8 cellular contexts compared by ENCODE assay signal in genomic region chr12:14364583-14365271, GRCh38. TPM values are rescaled to one million over a fixed set of nuclear protein-coding genes. Genes with fewer than 3 reads are reported as not detected.
A peak's percentile ranks its signal among the peaks of the same experiment; 100 is the strongest.
DNase-seq lines count a peak whose midpoint lies in the region; ATAC-seq, FAIRE-seq and TF ChIP-seq lines count a peak whose summit lies in the region.

No MANE protein-coding gene starts in this region.

- no peak overlapping the region for H2BK15ac ChIP-seq in H1 (ENCODE audit: low read length)

- H3K9ac ChIP-seq in OCI-LY1 (ENCODE audit: low read length) (peak overlapping the region; percentile 50), H1 (replicated peaks in 1 of 4; ENCODE audit: extremely low read depth in 1 of 4, low read depth in 3 of 4, low read length in 3 of 4) (no peak overlapping the region)

- peaks cover 0 to 15% (median 13%) of the 10 kb centered on the region in 7 donors for H3K9me3 Mint-ChIP-seq in CD14-positive monocyte

- H3K4ac ChIP-seq in H1 (replicated peaks; ENCODE audit: insufficient read length, low read depth, low read length): no peak overlapping the region

- H3K27ac ChIP-seq in OCI-LY1 (ENCODE audit: low read depth, low read length, poor library complexity, severe bottlenecking) (peak overlapping the region; percentile 92), H1 (ENCODE audit: low read depth, low read length) (no peak overlapping the region), neutrophil (peak overlapping the region; percentile 92)

- H3K79me1 ChIP-seq in H1 (ENCODE audit: low read depth, low read length): no peaks in the 10 kb centered on the region

- H3K9me2 ChIP-seq in OCI-LY1 (ENCODE audit: low read depth, low read length): no peaks in the 10 kb centered on the region

- H3K4me1 Mint-ChIP-seq in CD14-positive monocyte: peaks cover 18% of the 10 kb centered on the region

- no peak overlapping the region for H2BK12ac ChIP-seq in H1 (ENCODE audit: low read depth, low read length)

- no peaks in the 10 kb centered on the region for H4K20me1 ChIP-seq in OCI-LY1 (ENCODE audit: insufficient read depth, low read length)
- peaks cover 2 to 4% of the 10 kb centered on the region in 2 experiments for H4K20me1 ChIP-seq in H1 (replicated peaks in 1 of 2; ENCODE audit: control insufficient read depth in 1 of 2, insufficient read depth in 2 of 2, low read length in 2 of 2)

- H3K36me3 ChIP-seq in OCI-LY1 (ENCODE audit: insufficient read depth, low read length) (peaks cover 28% of the 10 kb centered on the region), H1 (ENCODE audit: control insufficient read depth in 2 of 4, insufficient read depth in 4 of 4, low read length in 3 of 4) (peaks cover 0 to 3% (median 0%) of the 10 kb centered on the region in 4 experiments; a peak in 1 of 8 replicates), neutrophil (no peaks in the 10 kb centered on the region)

- no peak overlapping the region for H3K56ac ChIP-seq in H1 (replicated peaks; ENCODE audit: insufficient read length, low read depth, low read length)

- no peaks in the 10 kb centered on the region for H3K23me2 ChIP-seq in H1 (ENCODE audit: low read depth, low read length)

- no peak overlapping the region; the same call in 1 of the 2 replicates for H2AK5ac ChIP-seq in H1 (ENCODE audit: low read depth, low read length)

- H3K4me1 ChIP-seq in OCI-LY1 (ENCODE audit: insufficient read depth, low read length, severe bottlenecking) (peaks cover 43% of the 10 kb centered on the region), H1 (replicated peaks in 1 of 4; ENCODE audit: control insufficient read depth in 3 of 4, insufficient read depth in 4 of 4, low read length in 3 of 4) (no peaks in the 10 kb centered on the region; a peak in 1 of 7 replicates), neutrophil (ENCODE audit: control insufficient read depth in 1 of 2, insufficient read depth in 1 of 2, low read depth in 1 of 2, low read length in 1 of 2) (peaks cover 38 to 39% of the 10 kb centered on the region in 2 experiments)

- H3K9me3 ChIP-seq in OCI-LY1 (ENCODE audit: low read length): no peaks in the 10 kb centered on the region; the same call in 1 of the 2 replicates
- H3K9me3 ChIP-seq in H1 (ENCODE audit: insufficient read depth in 2 of 2, low read depth in 1 of 2, low read length in 1 of 2): no peaks in the 10 kb centered on the region
- no peaks in the 10 kb centered on the region for H3K9me3 ChIP-seq in neutrophil

- H3K27me3 Mint-ChIP-seq in CD14-positive monocyte (ENCODE audit: low read depth in 3 of 3): peaks cover 0 to under 1% (median 0%) of the 10 kb centered on the region in 3 donors

- H4K8ac ChIP-seq in H1 (ENCODE audit: extremely low read depth, insufficient read depth, low read length): no peak overlapping the region

- FAIRE-seq in H1 (lab: Jason Lieb, UNC): no peak

- intact Hi-C loops in CD14-positive monocyte (cut with micrococcal nuclease): loop anchor here (5.0 kb wide), 1 partner anchor 107 kb away; no protein-coding TSS in a partner anchor

- peak overlapping the region in 6 of 7 donors; percentile 88 to 99 (median 96) for H3K27ac Mint-ChIP-seq in CD14-positive monocyte

- no peak for TF ChIP-seq POLR2A in H1 (IDR thresholded peaks at IDR 0.05; ENCODE audit: control extremely low read depth in 1 of 2, low read depth in 2 of 2, low read length in 2 of 2)

- CTCF ChIA-PET in H1 (lab: Charles Lee; ENCODE audit: partially characterized antibody): interaction anchor here (0.6 to 2.2 kb wide), 12 partner anchors 10 to 1644 kb away, joined by 3 to 9 read pairs (median 4); no protein-coding TSS in a partner anchor

- H3K4me3 ChIP-seq in OCI-LY1 (ENCODE audit: low read depth, low read length, poor library complexity, severe bottlenecking) (peak overlapping the region; percentile 60), H1 (ENCODE audit: extremely low read depth in 1 of 4, insufficient read depth in 2 of 4, low read depth in 3 of 4, low read length in 4 of 4) (peak overlapping the region in 2 of 4 experiments; percentile 65 to 90; a peak in 3 of 8 replicates), neutrophil (ENCODE audit: low read depth in 1 of 2, low read length in 1 of 2) (peak overlapping the region; percentile 78 to 95)

- DNase-seq in CD14-positive monocyte (ENCODE audit: low spot score) (no peak), H1 (ENCODE audit: low read depth in 1 of 2, low spot score in 2 of 2) (no peak), DMS 273 treated with DMSO at 0.1 percent for 48 hours (lab: John Stamatoyannopoulos, UW) (no peak)

- TF ChIP-seq RAD21 in H1 (IDR thresholded peaks at IDR 0.05 in 1 of 2, conservative IDR thresholded peaks at IDR 0.05 in 1 of 2; ENCODE audit: low read depth in 2 of 2, low read length in 2 of 2): no peak

- H3K4me3 Mint-ChIP-seq in CD14-positive monocyte: peak overlapping the region; percentile 83 to 94

- no peak overlapping the region for H3K18ac ChIP-seq in H1 (ENCODE audit: extremely low read depth, low read length)

- H4K91ac ChIP-seq in H1 (replicated peaks; ENCODE audit: insufficient read length, low read length): no peak overlapping the region

- no peak overlapping the region for H2BK20ac ChIP-seq in H1 (ENCODE audit: low read length)

- no peak for ATAC-seq in HG03342 (IDR thresholded peaks at IDR 0.05; ENCODE audit: unreplicated experiment)
- ATAC-seq in HG03196 (IDR thresholded peaks at IDR 0.05; ENCODE audit: unreplicated experiment): no peak
- ATAC-seq in HG03097 (IDR thresholded peaks at IDR 0.05; ENCODE audit: low FRiP score, unreplicated experiment): no peak

- no peak overlapping the region for H3K23ac ChIP-seq in H1 (ENCODE audit: insufficient read length)

- H2BK120ac ChIP-seq in H1 (replicated peaks; ENCODE audit: low read depth, low read length): peak overlapping the region; percentile 2

- H2AFZ ChIP-seq in OCI-LY1 (ENCODE audit: low read length) (no peak overlapping the region), H1 (ENCODE audit: low read length) (no peak overlapping the region)

- no peaks in the 10 kb centered on the region for H3K27me3 ChIP-seq in OCI-LY1 (ENCODE audit: insufficient read depth, low read length)
- no peaks in the 10 kb centered on the region for H3K27me3 ChIP-seq in H1 (replicated peaks in 1 of 4; ENCODE audit: control insufficient read depth in 3 of 4, extremely low read depth in 1 of 4, insufficient read depth in 3 of 4, low read length in 3 of 4)
- H3K27me3 ChIP-seq in neutrophil: no peaks in the 10 kb centered on the region

- no peak overlapping the region for H3K14ac ChIP-seq in H1 (ENCODE audit: insufficient read length)

- TF ChIP-seq EP300 in H1 (IDR thresholded peaks at IDR 0.05; ENCODE audit: borderline replicate concordance in 1 of 2, low read depth in 2 of 2, low read length in 2 of 2): no peak

- peak overlapping the region; percentile 76 for H4K5ac ChIP-seq in H1 (ENCODE audit: insufficient read length, low read depth, low read length)

- peaks cover 5% of the 10 kb centered on the region; the same call in 1 of the 2 replicates for H3F3A ChIP-seq in OCI-LY1 (ENCODE audit: insufficient read depth, low read length)

- POLR2A ChIA-PET in H1 (lab: Charles Lee; ENCODE audit: partially characterized antibody): interaction anchor here (0.7 to 3.0 kb wide), 38 partner anchors 9 to 384 kb away, joined by 3 to 164 read pairs (median 5); no protein-coding TSS in a partner anchor

- H3K79me2 ChIP-seq in OCI-LY1 (ENCODE audit: insufficient read depth, low read length) (peaks cover 36% of the 10 kb centered on the region), H1 (ENCODE audit: control insufficient read depth in 1 of 2, insufficient read depth in 2 of 2, low read length in 2 of 2) (peaks cover 16 to 39% of the 10 kb centered on the region in 2 experiments)

- no peak overlapping the region for H2BK5ac ChIP-seq in H1 (ENCODE audit: low read depth, low read length)

- peaks cover 8 to 10% of the 10 kb centered on the region in 2 donors for H3K36me3 Mint-ChIP-seq in CD14-positive monocyte

- H3K4me2 ChIP-seq in OCI-LY1 (ENCODE audit: low read length) (peak overlapping the region; percentile 60), H1 (ENCODE audit: insufficient read depth in 1 of 2, low read depth in 2 of 2, low read length in 2 of 2) (peak overlapping the region; percentile 25 to 34; a peak in 3 of 4 replicates)

- no peak for TF ChIP-seq CTCF in CD14-positive monocyte (IDR thresholded peaks at IDR 0.05)
- no peak for TF ChIP-seq CTCF in OCI-LY1 (IDR thresholded peaks at IDR 0.05; ENCODE audit: low read length)
- no peak for TF ChIP-seq CTCF in H1 (IDR thresholded peaks at IDR 0.05; ENCODE audit: control extremely low read depth in 1 of 3, insufficient read depth in 1 of 3, low read depth in 1 of 3, low read length in 3 of 3)
- no peak for TF ChIP-seq CTCF in neutrophil (IDR thresholded peaks at IDR 0.05)

- WGBS in H1 (ENCODE audit: extremely low coverage in 1 of 2, insufficient coverage in 1 of 2, insufficient read length in 1 of 2, insufficient replicate concordance in 2 of 2, low coverage in 1 of 2, low lambda C conversion rate in 2 of 2, missing lambda C conversion rate in 1 of 2), 2 experiments: 90% methylated on average over 8 of the region's 8 CpGs; no CpG with 5 or more reads in 1 of the 2 experiments

TF ChIP-seq in H1, 55 proteins besides CTCF, POLR2A, EP300 and RAD21 (continues in another document):
- TF ChIP-seq TBP (IDR thresholded peaks at IDR 0.05; ENCODE audit: low read depth, low read length) (no peak), CEBPB (IDR thresholded peaks at IDR 0.05; ENCODE audit: low read depth, low read length) (no peak), SIN3A (conservative IDR thresholded peaks at IDR 0.05 in 1 of 2, IDR thresholded peaks at IDR 0.05 in 1 of 2; ENCODE audit: low read depth in 1 of 2, low read length in 2 of 2) (no peak), TEAD4 (IDR thresholded peaks at IDR 0.05; ENCODE audit: low read depth, low read length) (no peak), KDM5A (IDR thresholded peaks at IDR 0.05; ENCODE audit: low read length) (no peak), RBBP5 (IDR thresholded peaks at IDR 0.05; ENCODE audit: borderline replicate concordance, low read depth, low read length) (no peak), BACH1 (IDR thresholded peaks at IDR 0.05; ENCODE audit: low read length) (no peak), PHF8 (conservative IDR thresholded peaks at IDR 0.05; ENCODE audit: low read depth, low read length) (no peak), EGR1 (IDR thresholded peaks at IDR 0.05; ENCODE audit: borderline replicate concordance, low read depth, low read length) (no peak), EZH2 (IDR thresholded peaks at IDR 0.05; ENCODE audit: low read depth, low read length, severe bottlenecking) (no peak)

RNA-seq across cellular contexts. Expression of gene ATF7IP, which starts 0.8 kb away (rescaled TPM):
- polyA plus RNA-seq in CD14-positive monocyte (10 to 100 TPM; 19.2 to 51.7 TPM), H1 (2011; rRNA removed) (34.2 and 47.1 TPM in 2 replicates)
- 148 and 149 TPM in 2 replicates for total RNA-seq in H1 (2021; fragmentation: NEBNext Ultra II Directional; extraction: Animal tissue kit (Norgen Biotek cat#: 25700))
- 30.2 TPM for polyA plus RNA-seq in H1 (2011; cell fraction: cytosol; rRNA removed)
- polyA plus RNA-seq in H1 (2011; cell fraction: nucleus; rRNA removed): 58.7 TPM
- 30.0 to 46.2 TPM (median 35.6 TPM) in 4 replicates for polyA plus RNA-seq in H1 (2012, experiment 1 of 2)
- polyA plus RNA-seq in H1 (2012, experiment 2 of 2): 1.7 TPM
- 38.2 TPM for polyA plus RNA-seq in H1 (2013, experiment 1 of 2)
- 37.4 TPM for polyA plus RNA-seq in H1 (2013, experiment 2 of 2)
- 118 and 132 TPM in 2 replicates for polyA minus RNA-seq in H1 (2011; rRNA and poly(A)+ RNA removed)
- polyA minus RNA-seq in H1 (2011; cell fraction: cytosol; rRNA and poly(A)+ RNA removed): 81.7 TPM
- polyA minus RNA-seq in H1 (2011; cell fraction: nucleus; rRNA and poly(A)+ RNA removed): 149 TPM
